In the genomic region with DNA sequence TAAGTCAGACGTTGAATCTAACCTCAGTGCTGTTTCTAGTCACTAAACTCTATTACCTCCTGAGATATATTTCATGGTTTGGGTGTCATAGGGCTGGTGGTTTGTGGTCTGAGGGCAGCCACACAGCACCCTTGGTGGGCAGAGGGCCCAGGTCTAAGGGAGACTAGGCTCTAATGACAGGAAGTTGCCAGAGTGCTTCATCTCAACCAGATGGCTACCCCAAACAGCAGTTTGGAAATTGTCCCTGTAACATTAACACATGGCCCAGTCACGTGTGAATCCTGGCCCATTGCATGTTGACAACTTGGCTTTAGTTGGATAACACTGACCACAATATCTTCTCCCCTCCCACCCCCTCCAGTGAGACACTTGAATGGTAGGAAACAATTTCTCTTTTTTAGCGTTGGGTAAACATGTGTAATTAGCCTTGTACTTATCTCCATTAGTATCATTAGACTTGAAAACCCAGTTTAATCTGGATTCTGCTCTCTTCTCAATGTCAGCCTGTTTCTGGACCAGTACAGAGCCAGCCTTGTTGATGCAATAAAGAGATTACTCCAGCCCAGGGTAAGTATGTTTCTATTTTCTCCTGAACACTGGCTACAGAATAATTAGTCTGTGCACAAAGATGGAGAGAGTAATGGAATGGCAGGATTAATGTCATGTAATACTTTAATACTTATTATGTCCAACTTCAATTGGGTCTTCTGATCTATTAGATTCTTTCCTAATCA, we compare ENCODE assay signal across 8 cellular contexts.
DNase-seq lines count a peak whose midpoint lies in the region; ATAC-seq, FAIRE-seq and TF ChIP-seq lines count a peak whose summit lies in the region.

No MANE protein-coding gene starts in this region.

- in situ Hi-C loops in HAP-1 (cut with MboI; ENCODE audit: low sequenced_read_pairs): no loop called here

- no peaks in the 10 kb centered on the region for H3K36me3 ChIP-seq in left lung
- H3K36me3 ChIP-seq in HAP-1 (replicated peaks): no peaks in the 10 kb centered on the region

- H3K4me3 ChIP-seq in skeletal muscle cell (ENCODE audit: low read depth, low read length) (no peak overlapping the region), left lung (no peak overlapping the region), HAP-1 (no peak overlapping the region)

- no peak for DNase-seq in activated CD4-positive, CD25-positive, alpha-beta regulatory T cell treated with anti-CD3 and anti-CD28 coated beads, Interleukin-2, amount 50 U/mL, for 72 hours
- DNase-seq in RCC 7860 (ENCODE audit: low spot score): peak; percentile 31
- peak; percentile 6 for DNase-seq in skeletal muscle cell (ENCODE audit: low read depth)
- DNase-seq in left lung: no peak
- DNase-seq in HAP-1 (ENCODE audit: low spot score in 2 of 2): no peak

- H3K9me3 ChIP-seq in left lung (no peaks in the 10 kb centered on the region), HAP-1 (no peaks in the 10 kb centered on the region)

- no peaks in the 10 kb centered on the region for H3K4me1 ChIP-seq in left lung
- peaks cover 19% of the 10 kb centered on the region for H3K4me1 ChIP-seq in HAP-1

- peak; percentile 72 for FAIRE-seq in RCC 7860 (lab: Jason Lieb, UNC)

- no peak overlapping the region for H3K27ac ChIP-seq in left lung

- peak; percentile 58 to 66 for ATAC-seq in activated CD4-positive, CD25-positive, alpha-beta regulatory T cell treated with anti-CD3 and anti-CD28 coated beads, Interleukin-2, amount 50 U/mL, for 24 hours
- ATAC-seq in HG03354 (IDR thresholded peaks at IDR 0.05; ENCODE audit: poor library complexity, severe bottlenecking, unreplicated experiment) (peak; percentile 76), HG02970 (IDR thresholded peaks at IDR 0.05; ENCODE audit: low FRiP score, unreplicated experiment) (no peak), left lung (no peak)

- no peak for TF ChIP-seq CTCF in left lung (IDR thresholded peaks at IDR 0.05)

- intact Hi-C loops in left lung (cut with DNase I): no loop called here

- H3K27me3 ChIP-seq in left lung (no peaks in the 10 kb centered on the region), HAP-1 (ENCODE audit: low read depth) (no peaks in the 10 kb centered on the region)

Comparison
In these comparisons a context has a peak if more than half of its experiments do, and no peak if none do; other contexts are left out.
1. ATAC-seq: peak in activated CD4-positive, CD25-positive, alpha-beta regulatory T cell treated with anti-CD3 and anti-CD28 coated beads, Interleukin-2, amount 50 U/mL, for 24 hours (2 of 2) and HG03354 (single experiment); none in HG02970 (single experiment) and left lung (single experiment).
2. DNase-seq: peak in RCC 7860 (single experiment) and skeletal muscle cell (single experiment); none in activated CD4-positive, CD25-positive, alpha-beta regulatory T cell treated with anti-CD3 and anti-CD28 coated beads, Interleukin-2, amount 50 U/mL, for 72 hours (single experiment), left lung (0 of 2) and HAP-1 (0 of 2).